ENCODE assay signal across 8 cellular contexts in the genomic region with DNA sequence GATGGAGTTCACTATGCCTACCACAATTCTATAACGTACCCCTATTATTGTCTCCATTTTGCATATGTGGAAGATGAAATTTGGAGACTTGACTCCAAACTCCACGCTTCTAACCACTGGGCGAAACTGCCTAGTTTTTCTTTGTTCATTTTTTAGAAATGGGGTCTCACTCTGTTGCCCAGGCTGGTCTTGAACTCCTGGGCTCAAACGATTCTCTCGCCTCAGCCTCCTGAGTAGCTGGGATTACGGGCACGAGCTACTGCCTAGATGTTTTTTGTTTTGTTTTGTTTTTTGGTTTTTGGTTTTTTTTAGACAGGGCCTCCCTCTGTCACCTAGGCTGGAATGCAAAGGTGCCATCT. TPM values are rescaled to one million over a fixed set of nuclear protein-coding genes. Genes with fewer than 3 reads are reported as not detected.
DNase-seq lines count a peak whose midpoint lies in the region; ATAC-seq and TF ChIP-seq lines count a peak whose summit lies in the region.

No MANE protein-coding gene starts in this region.

- H3K27me3 Mint-ChIP-seq in CD4-positive, CD25-positive, alpha-beta regulatory T cell: peaks cover 4% of the 10 kb centered on the region
- peaks cover 15% of the 10 kb centered on the region for H3K27me3 Mint-ChIP-seq in brain
- no peaks in the 10 kb centered on the region for H3K27me3 Mint-ChIP-seq in nephron (ENCODE audit: low read depth)

- peak overlapping the region; percentile 99 to 100 (median 99) for H3K27ac Mint-ChIP-seq in CD4-positive, CD25-positive, alpha-beta regulatory T cell
- H3K27ac Mint-ChIP-seq in brain: peak overlapping the region; percentile 99 to 100 (median 100)
- peak overlapping the region; percentile 100 for H3K27ac Mint-ChIP-seq in nephron

- DNase-seq in CD4-positive, CD25-positive, alpha-beta regulatory T cell: no peak
- DNase-seq in G401 (ENCODE audit: low spot score): no peak

- H3K4me3 Mint-ChIP-seq in CD4-positive, CD25-positive, alpha-beta regulatory T cell: peak overlapping the region; percentile 94 to 98 (median 97)
- peak overlapping the region; percentile 96 to 98 (median 97) for H3K4me3 Mint-ChIP-seq in brain
- peak overlapping the region; percentile 97 to 98 (median 98) for H3K4me3 Mint-ChIP-seq in nephron

- no peak for ATAC-seq in CD4-positive, CD25-positive, alpha-beta regulatory T cell (ENCODE audit: low read depth in 2 of 2)
- ATAC-seq in HG03175 (IDR thresholded peaks at IDR 0.05; ENCODE audit: unreplicated experiment): peak; percentile 2
- ATAC-seq in HG02642 (IDR thresholded peaks at IDR 0.05; ENCODE audit: poor library complexity, unreplicated experiment): no peak
- ATAC-seq in HG03196 (IDR thresholded peaks at IDR 0.05; ENCODE audit: unreplicated experiment): no peak
- no peak for ATAC-seq in GM21737 (IDR thresholded peaks at IDR 0.05; ENCODE audit: unreplicated experiment)

- peaks cover 13 to 49% (median 42%) of the 10 kb centered on the region in 4 donors for H3K4me1 Mint-ChIP-seq in CD4-positive, CD25-positive, alpha-beta regulatory T cell
- H3K4me1 Mint-ChIP-seq in brain (peaks cover 41% of the 10 kb centered on the region), nephron (peaks cover 39% of the 10 kb centered on the region)

- in situ Hi-C loops in G401 (cut with HindIII; ENCODE audit: low sequenced_read_pairs): no loop called here

- no peaks in the 10 kb centered on the region for H3K27me3 ChIP-seq in CD4-positive, CD25-positive, alpha-beta regulatory T cell (ENCODE audit: control insufficient read depth, insufficient read depth, low read length)

- H3K36me3 ChIP-seq in CD4-positive, CD25-positive, alpha-beta regulatory T cell (ENCODE audit: control insufficient read depth, insufficient read depth, low read length): peaks cover 28% of the 10 kb centered on the region

- peaks cover 0 to 1% (median 0%) of the 10 kb centered on the region in 7 donors for H3K9me3 Mint-ChIP-seq in CD4-positive, CD25-positive, alpha-beta regulatory T cell
- peaks cover 0 to 2% (median 0%) of the 10 kb centered on the region in 5 experiments for H3K9me3 Mint-ChIP-seq in brain
- no peaks in the 10 kb centered on the region for H3K9me3 Mint-ChIP-seq in nephron

- TF ChIP-seq CTCF in brain (conservative IDR thresholded peaks at IDR 0.05): peak; percentile 23 to 67
- peak in 2 of 3 experiments; percentile 18 to 39 for TF ChIP-seq CTCF in nephron (IDR thresholded peaks at IDR 0.05; ENCODE audit: unreplicated experiment in 3 of 3)

- peak overlapping the region; percentile 98 for H3K27ac ChIP-seq in CD4-positive, CD25-positive, alpha-beta regulatory T cell (ENCODE audit: insufficient read depth, low read length, poor library complexity, severe bottlenecking)

- H3K9me3 ChIP-seq in CD4-positive, CD25-positive, alpha-beta regulatory T cell (ENCODE audit: control insufficient read depth in 2 of 2, low read length in 2 of 2): no peaks in the 10 kb centered on the region

- peak overlapping the region; percentile 80 for H3K4me3 ChIP-seq in CD4-positive, CD25-positive, alpha-beta regulatory T cell (ENCODE audit: low read depth, low read length)

- peaks cover 28% of the 10 kb centered on the region for H3K4me1 ChIP-seq in CD4-positive, CD25-positive, alpha-beta regulatory T cell (ENCODE audit: control insufficient read depth, insufficient read depth, low read length, poor library complexity, severe bottlenecking)

- peaks cover 26% of the 10 kb centered on the region for H3K36me3 Mint-ChIP-seq in CD4-positive, CD25-positive, alpha-beta regulatory T cell
- H3K36me3 Mint-ChIP-seq in brain (peaks cover 40% of the 10 kb centered on the region), nephron (ENCODE audit: low read depth) (peaks cover 39% of the 10 kb centered on the region)

RNA-seq across cellular contexts. Expression of a gene that starts 0.6 kb away (rescaled TPM):
- 2,250 TPM for total RNA-seq in CD4-positive, CD25-positive, alpha-beta regulatory T cell
- polyA plus RNA-seq in CD4-positive, CD25-positive, alpha-beta regulatory T cell: 1,000 to 10,000 TPM; 2,316 to 3,950 (median 3,295) TPM
- polyA plus RNA-seq in brain (ENCODE audit: insufficient read depth, low read depth, low replicate concordance): 2,489 TPM
- total RNA-seq in G401 (2014; rRNA removed; shearing (Covaris generic)): 2,015 and 2,172 TPM in 2 replicates

RNA-seq across cellular contexts. Expression of a gene that starts 45.5 kb away (rescaled TPM):
- 0.72 TPM for total RNA-seq in CD4-positive, CD25-positive, alpha-beta regulatory T cell
- under 1 TPM; 0.63 to 0.98 (median 0.83) TPM for polyA plus RNA-seq in CD4-positive, CD25-positive, alpha-beta regulatory T cell
- polyA plus RNA-seq in brain (ENCODE audit: insufficient read depth, low read depth, low replicate concordance): 10.3 TPM
- 19.2 and 20.2 TPM in 2 replicates for total RNA-seq in G401 (2014; rRNA removed; shearing (Covaris generic))

Comparison
In these comparisons a context has a peak if more than half of its experiments do, and no peak if none do; other contexts are left out.
1. RNA of a gene that starts 45.5 kb away (total RNA-seq): 19.2 to 20.2 TPM in G401; 0.72 TPM in CD4-positive, CD25-positive, alpha-beta regulatory T cell (single experiment); every median in the first group is over 10 times any median in the second.
2. Peak in every context shown above with its lines, with median percentiles within 50 percentile points of each other: H3K27ac Mint-ChIP-seq and H3K4me3 Mint-ChIP-seq.